ENCODE assay signal across 1 cellular context in genomic region chr10:60352105-60352504, GRCh38.
TF ChIP-seq lines count a peak whose summit lies in the region.

No MANE protein-coding gene starts in this region.

TF ChIP-seq in K562, 482 proteins besides CTCF, POLR2A, EP300 and RAD21 (continued from another document):
- TF ChIP-seq BCOR (IDR thresholded peaks at IDR 0.05) (no peak), C11orf30 (IDR thresholded peaks at IDR 0.05; ENCODE audit: low read depth) (peak; percentile 76), JUND (IDR thresholded peaks at IDR 0.05; ENCODE audit: borderline replicate concordance, low read depth, low read length) (no peak), JUND (tag; IDR thresholded peaks at IDR 0.05; ENCODE audit: borderline replicate concordance, low read depth, low read length) (0 out of 3 replicates have a peak, but pooled peaks have one; percentile 38), ZBTB43 (CRISPR knock-in tag; IDR thresholded peaks at IDR 0.05) (no peak), ZFP36 (IDR thresholded peaks at IDR 0.05; ENCODE audit: low read depth, low read length, partially characterized antibody) (no peak), MAFF (IDR thresholded peaks at IDR 0.05; ENCODE audit: low read length) (peak; percentile 12; the same call in 1 of the 2 replicates), E2F5 (CRISPR knock-in tag; IDR thresholded peaks at IDR 0.05) (peak; percentile 42; the same call in 1 of the 2 replicates)
